1 cellular context compared by ENCODE assay signal in genomic region chr6:166954118-166954713, GRCh38.
A peak's percentile ranks its signal among the peaks of the same experiment; 100 is the strongest.
TF ChIP-seq lines count a peak whose summit lies in the region.

No MANE protein-coding gene starts in this region.

TF ChIP-seq in K562, 482 proteins besides CTCF, POLR2A, EP300 and RAD21 (continued from another document):
- TF ChIP-seq ARID3B (CRISPR knock-in tag; IDR thresholded peaks at IDR 0.05; ENCODE audit: borderline replicate concordance), result no peak
- TF ChIP-seq ZNF263 (CRISPR knock-in tag; IDR thresholded peaks at IDR 0.05; ENCODE audit: borderline replicate concordance), result no peak
- no peak for TF ChIP-seq POLR2AphosphoS2 (IDR thresholded peaks at IDR 0.05; ENCODE audit: low read length)
- peak; percentile 90 for TF ChIP-seq MEIS2 (IDR thresholded peaks at IDR 0.05; ENCODE audit: partially characterized antibody)
- no peak for TF ChIP-seq FOXP1 (CRISPR knock-in tag; IDR thresholded peaks at IDR 0.05)
- TF ChIP-seq ZNF830 (CRISPR knock-in tag; IDR thresholded peaks at IDR 0.05), result no peak
- no peak for TF ChIP-seq NR0B1 (IDR thresholded peaks at IDR 0.05; ENCODE audit: partially characterized antibody)
- peak; percentile 71 for TF ChIP-seq PKNOX1 (IDR thresholded peaks at IDR 0.05)
- no peak for TF ChIP-seq SNRNP70 (optimal IDR thresholded peaks at IDR 0.05; ENCODE audit: low read depth, low read length)
- no peak for TF ChIP-seq ERF (CRISPR knock-in tag; IDR thresholded peaks at IDR 0.05)
- no peak for TF ChIP-seq PHF21A (IDR thresholded peaks at IDR 0.05; ENCODE audit: borderline replicate concordance, low read depth)
- TF ChIP-seq NRF1 (conservative IDR thresholded peaks at IDR 0.05 in 1 of 2, IDR thresholded peaks at IDR 0.05 in 1 of 2), result no peak
- 0 out of 4 replicates have a peak, but pooled peaks of 1 of the 2 experiments have one; percentile 13 for TF ChIP-seq CSDE1 (IDR thresholded peaks at IDR 0.05)
- TF ChIP-seq RB1 (IDR thresholded peaks at IDR 0.05; ENCODE audit: low read depth), result no peak
- 0 out of 4 replicates have a peak, but pooled peaks of 1 of the 2 experiments have one; percentile 34 for TF ChIP-seq ZNF639 (CRISPR knock-in tag; conservative IDR thresholded peaks at IDR 0.05 in 1 of 2, IDR thresholded peaks at IDR 0.05 in 1 of 2)
- TF ChIP-seq ZNF143 (CRISPR knock-in tag; IDR thresholded peaks at IDR 0.05), result 0 out of 2 replicates have a peak, but pooled peaks have one; percentile 6
- no peak for TF ChIP-seq STAT5B (CRISPR knock-in tag; IDR thresholded peaks at IDR 0.05)
- no peak for TF ChIP-seq TBL1XR1 (IDR thresholded peaks at IDR 0.05; ENCODE audit: low read length in 2 of 2)
- no peak for TF ChIP-seq ZNF707 (CRISPR knock-in tag; conservative IDR thresholded peaks at IDR 0.05)
- TF ChIP-seq PHTF2 (CRISPR knock-in tag; IDR thresholded peaks at IDR 0.05), result no peak
- no peak for TF ChIP-seq SREBF1 (IDR thresholded peaks at IDR 0.05; ENCODE audit: borderline replicate concordance, low read depth, low read length)
- TF ChIP-seq KHSRP (IDR thresholded peaks at IDR 0.05), result no peak
- no peak for TF ChIP-seq SNIP1 (IDR thresholded peaks at IDR 0.05; ENCODE audit: low read depth)
